ENCODE assay signal across 9 cellular contexts in the genomic region with DNA sequence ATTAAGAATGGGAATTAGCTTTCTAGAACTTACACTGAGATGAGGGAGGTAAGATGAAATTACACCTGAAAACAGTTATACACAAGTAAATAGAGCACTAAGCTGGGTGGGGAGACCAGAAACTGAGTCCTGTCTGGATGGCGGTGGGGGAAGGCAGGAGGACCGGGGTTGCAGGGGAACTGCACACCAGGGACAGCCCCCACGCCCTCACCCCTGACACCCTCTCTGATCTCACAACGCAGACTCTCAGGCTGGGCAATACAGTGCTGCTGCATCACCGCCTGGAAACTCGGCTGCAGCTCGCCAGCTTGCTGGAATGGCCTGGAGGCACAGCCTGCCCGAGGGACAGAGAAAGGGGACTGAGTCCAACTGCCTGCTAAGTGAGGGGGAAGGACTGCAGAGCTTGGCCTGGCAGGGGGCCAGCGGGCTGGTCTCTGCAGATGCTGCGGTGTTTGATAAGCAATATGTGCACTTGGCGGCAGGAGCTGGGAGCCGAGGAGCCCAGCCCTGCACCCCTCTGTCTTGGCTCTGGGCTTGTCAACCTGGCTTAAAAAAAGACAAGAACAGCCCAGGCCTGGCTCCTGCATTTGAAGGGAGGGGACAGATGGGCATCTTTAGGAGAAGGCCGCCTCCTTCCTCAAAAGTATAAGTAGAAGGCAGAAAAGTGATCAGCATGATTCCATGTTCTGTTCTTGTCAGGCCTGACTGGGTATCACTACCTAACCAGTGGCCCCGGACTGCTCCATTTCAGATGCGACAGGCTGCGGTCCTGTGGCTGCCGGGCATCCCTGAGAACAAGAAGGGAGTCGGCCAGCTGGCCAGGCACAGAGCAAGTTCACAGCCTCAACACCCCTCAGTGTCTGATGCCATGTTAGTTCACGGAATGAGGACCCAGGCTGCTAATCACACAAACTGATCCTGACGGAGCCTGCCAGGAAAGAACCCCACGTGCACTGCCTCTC. TPM values are rescaled to one million over a fixed set of nuclear protein-coding genes. Genes with fewer than 3 reads are reported as not detected.
A peak's percentile ranks its signal among the peaks of the same experiment; 100 is the strongest.
DNase-seq lines count a peak whose midpoint lies in the region; ATAC-seq and FAIRE-seq lines count a peak whose summit lies in the region.
"Had no signal": no experiment of that assay in that cellular context is flagged by ENCODE, and none has a peak within 500 bp of the region (broad histone marks: within the 10 kb centered on the region; RNA-seq: fewer than 3 reads in every experiment).

No MANE protein-coding gene starts in this region.

- no peak for FAIRE-seq in RCC 7860 (lab: Jason Lieb, UNC)

- intact Hi-C loops in posterior vena cava (cut with DNase I), result no loop called here

- ATAC-seq in HG03565 (IDR thresholded peaks at IDR 0.05; ENCODE audit: unreplicated experiment) (no peak), GM21528 (IDR thresholded peaks at IDR 0.05; ENCODE audit: low FRiP score, unreplicated experiment) (no peak), GM18511 (IDR thresholded peaks at IDR 0.05; ENCODE audit: unreplicated experiment) (no peak)

- DNase-seq in ELF-1 (ENCODE audit: low read depth, low spot score) (peak; percentile 70), NCI-H82 (lab: John Stamatoyannopoulos, UW) (peak; percentile 70), fibroblast of peridontal ligament (ENCODE audit: extremely low read depth) (peak; percentile 72), posterior vena cava (ENCODE audit: low spot score) (peak; percentile 90), RCC 7860 (ENCODE audit: low spot score) (no peak)

RNA-seq across cellular contexts. Expression of gene SPHK1, which starts 30.2 kb away (rescaled TPM):
- 10 to 100 TPM; 13.8 to 36.6 TPM for total RNA-seq in posterior vena cava

RNA-seq across cellular contexts. Expression of gene UBE2O, which starts 38.3 kb away (rescaled TPM):
- total RNA-seq in posterior vena cava, result 10 to 100 TPM; 17.2 to 17.9 TPM

RNA-seq across cellular contexts. Expression of gene AANAT, which starts 52.8 kb away (rescaled TPM):
- not detected for total RNA-seq in posterior vena cava
- total RNA-seq: activated CD4-positive, alpha-beta T cell treated with anti-CD3 and anti-CD28 coated beads, Interleukin-2, amount 10 ng/mL, durations not matched to agents 24 days and 14 days had no signal
